Comparison of ENCODE assay signal across 13 cellular contexts in genomic region chr7:40221836-40222235, GRCh38.
DNase-seq lines count a peak whose midpoint lies in the region; ATAC-seq and TF ChIP-seq lines count a peak whose summit lies in the region.
"Had no signal": no experiment of that assay in that cellular context is flagged by ENCODE, and none has a peak within 500 bp of the region (broad histone marks: within the 10 kb centered on the region; RNA-seq: fewer than 3 reads in every experiment).

No MANE protein-coding gene starts in this region.

- no peaks in the 10 kb centered on the region for H3K36me3 ChIP-seq in suprapubic skin
- H3K36me3 ChIP-seq: spleen had no signal

- H3K4me1 ChIP-seq in suprapubic skin: no peaks in the 10 kb centered on the region
- H3K4me1 ChIP-seq: spleen had no signal

- H3K9me3 ChIP-seq in suprapubic skin: no peaks in the 10 kb centered on the region

- no peak overlapping the region for H3K4me3 ChIP-seq in suprapubic skin
- H3K4me3 ChIP-seq: spleen had no signal

- H3K27ac ChIP-seq in suprapubic skin: no peak overlapping the region

- ATAC-seq in HG03378 (IDR thresholded peaks at IDR 0.05; ENCODE audit: unreplicated experiment): no peak
- ATAC-seq: esophagus mucosa, Panc1 had no signal

- no peak for TF ChIP-seq CTCF in suprapubic skin (IDR thresholded peaks at IDR 0.05)

- TF ChIP-seq POLR2A in suprapubic skin (IDR thresholded peaks at IDR 0.05): no peak

- WGBS in suprapubic skin: 83% methylated on average over 2 of the region's 2 CpGs

- DNase-seq in GM04504 (ENCODE audit: low read depth) (peak; percentile 69), SW 1271 (lab: John Stamatoyannopoulos, UW) (peak; percentile 39 to 64), fibroblast of the conjunctiva (ENCODE audit: low read depth) (peak; percentile 87), smooth muscle cell of the brain vasculature (ENCODE audit: low read depth, low spot score) (peak; percentile 80), activated gamma-delta T cell treated with Interleukin-2 at 50 U/mL for 16 hours (no peak), suprapubic skin (ENCODE audit: low spot score in 2 of 2) (no peak), DMS114 treated with DMSO at 0.1 percent for 48 hours (lab: John Stamatoyannopoulos, UW; ENCODE audit: unreplicated experiment) (no peak)
- DNase-seq: activated CD4-positive, alpha-beta T cell treated with anti-CD3 and anti-CD28 coated beads for 1 hour; NCI-H2029; spleen had no signal

- H3K27me3 ChIP-seq in suprapubic skin: no peaks in the 10 kb centered on the region
- H3K27me3 ChIP-seq: spleen had no signal

- TF ChIP-seq EP300 in suprapubic skin (IDR thresholded peaks at IDR 0.05): no peak

Comparison
In these comparisons a context has a peak if more than half of its experiments do, and no peak if none do; other contexts are left out.
1. DNase-seq: peak in GM04504 (single experiment), SW 1271 (2 of 2), fibroblast of the conjunctiva (single experiment) and smooth muscle cell of the brain vasculature (single experiment); none in activated gamma-delta T cell treated with Interleukin-2 at 50 U/mL for 16 hours (single experiment), suprapubic skin (0 of 2) and DMS114 treated with DMSO at 0.1 percent for 48 hours (single experiment).